In the genomic region with DNA sequence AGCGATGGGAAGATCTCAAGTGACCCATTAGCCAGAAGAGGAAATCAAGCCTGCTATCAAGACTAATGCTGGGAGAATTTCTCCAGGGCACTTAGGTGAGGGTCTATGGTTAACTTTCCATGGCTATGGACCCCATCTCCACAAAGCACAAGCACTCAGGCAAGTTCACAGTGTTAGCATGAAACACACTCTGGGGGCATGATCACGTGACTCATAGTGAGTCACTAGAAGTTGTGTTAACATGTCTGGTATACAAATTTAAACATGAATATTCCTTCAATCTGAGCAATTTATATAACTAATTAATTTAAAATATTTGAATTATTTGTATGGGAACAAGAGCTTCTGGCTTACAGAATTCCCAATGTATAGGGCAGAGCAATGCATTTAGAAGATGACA, we compare ENCODE assay signal across 1 cellular context.
TF ChIP-seq lines count a peak whose summit lies in the region.

No MANE protein-coding gene starts in this region.

TF ChIP-seq in HepG2, 621 proteins besides CTCF, POLR2A, EP300 and RAD21 (continued from another document):
- TF ChIP-seq, protein P1, sequence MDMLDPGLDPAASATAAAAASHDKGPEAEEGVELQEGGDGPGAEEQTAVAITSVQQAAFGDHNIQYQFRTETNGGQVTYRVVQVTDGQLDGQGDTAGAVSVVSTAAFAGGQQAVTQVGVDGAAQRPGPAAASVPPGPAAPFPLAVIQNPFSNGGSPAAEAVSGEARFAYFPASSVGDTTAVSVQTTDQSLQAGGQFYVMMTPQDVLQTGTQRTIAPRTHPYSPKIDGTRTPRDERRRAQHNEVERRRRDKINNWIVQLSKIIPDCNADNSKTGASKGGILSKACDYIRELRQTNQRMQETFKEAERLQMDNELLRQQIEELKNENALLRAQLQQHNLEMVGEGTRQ (IDR thresholded peaks at IDR 0.05; ENCODE audit: low read depth, low read length): 0 out of 2 replicates have a peak, but pooled peaks have one; percentile 47
- TF ChIP-seq, protein P1 (CRISPR knock-in tag; IDR thresholded peaks at IDR 0.05; ENCODE audit: borderline replicate concordance): no peak
- TF ChIP-seq RAD51 (IDR thresholded peaks at IDR 0.05; ENCODE audit: borderline replicate concordance): peak; percentile 61
